1 cellular context compared by ENCODE assay signal in genomic region chr6:112485140-112485539, GRCh38.
TF ChIP-seq lines count a peak whose summit lies in the region.

No MANE protein-coding gene starts in this region.

TF ChIP-seq in SK-N-SH, 30 proteins besides CTCF, POLR2A, EP300 and RAD21 (continued from another document):
- TF ChIP-seq, protein P1, sequence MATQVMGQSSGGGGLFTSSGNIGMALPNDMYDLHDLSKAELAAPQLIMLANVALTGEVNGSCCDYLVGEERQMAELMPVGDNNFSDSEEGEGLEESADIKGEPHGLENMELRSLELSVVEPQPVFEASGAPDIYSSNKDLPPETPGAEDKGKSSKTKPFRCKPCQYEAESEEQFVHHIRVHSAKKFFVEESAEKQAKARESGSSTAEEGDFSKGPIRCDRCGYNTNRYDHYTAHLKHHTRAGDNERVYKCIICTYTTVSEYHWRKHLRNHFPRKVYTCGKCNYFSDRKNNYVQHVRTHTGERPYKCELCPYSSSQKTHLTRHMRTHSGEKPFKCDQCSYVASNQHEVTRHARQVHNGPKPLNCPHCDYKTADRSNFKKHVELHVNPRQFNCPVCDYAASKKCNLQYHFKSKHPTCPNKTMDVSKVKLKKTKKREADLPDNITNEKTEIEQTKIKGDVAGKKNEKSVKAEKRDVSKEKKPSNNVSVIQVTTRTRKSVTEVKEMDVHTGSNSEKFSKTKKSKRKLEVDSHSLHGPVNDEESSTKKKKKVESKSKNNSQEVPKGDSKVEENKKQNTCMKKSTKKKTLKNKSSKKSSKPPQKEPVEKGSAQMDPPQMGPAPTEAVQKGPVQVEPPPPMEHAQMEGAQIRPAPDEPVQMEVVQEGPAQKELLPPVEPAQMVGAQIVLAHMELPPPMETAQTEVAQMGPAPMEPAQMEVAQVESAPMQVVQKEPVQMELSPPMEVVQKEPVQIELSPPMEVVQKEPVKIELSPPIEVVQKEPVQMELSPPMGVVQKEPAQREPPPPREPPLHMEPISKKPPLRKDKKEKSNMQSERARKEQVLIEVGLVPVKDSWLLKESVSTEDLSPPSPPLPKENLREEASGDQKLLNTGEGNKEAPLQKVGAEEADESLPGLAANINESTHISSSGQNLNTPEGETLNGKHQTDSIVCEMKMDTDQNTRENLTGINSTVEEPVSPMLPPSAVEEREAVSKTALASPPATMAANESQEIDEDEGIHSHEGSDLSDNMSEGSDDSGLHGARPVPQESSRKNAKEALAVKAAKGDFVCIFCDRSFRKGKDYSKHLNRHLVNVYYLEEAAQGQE (IDR thresholded peaks at IDR 0.05; ENCODE audit: low read depth, low read length) = no peak
- no peak for TF ChIP-seq MXI1 (IDR thresholded peaks at IDR 0.05; ENCODE audit: low read depth, low read length)
- no peak for TF ChIP-seq EZH2phosphoT487 (IDR thresholded peaks at IDR 0.05; ENCODE audit: borderline replicate concordance, low read depth)
- no peak for TF ChIP-seq GATA2 (CRISPR knock-in tag; IDR thresholded peaks at IDR 0.05)
- TF ChIP-seq TAF1 (IDR thresholded peaks at IDR 0.05; ENCODE audit: borderline replicate concordance, low read depth, low read length) = no peak
- TF ChIP-seq RFX5 (IDR thresholded peaks at IDR 0.05; ENCODE audit: low read length) = no peak
- no peak for TF ChIP-seq SMC3 (IDR thresholded peaks at IDR 0.05; ENCODE audit: low read depth, low read length)
- TF ChIP-seq GABPA (IDR thresholded peaks at IDR 0.05; ENCODE audit: low read depth) = no peak
- no peak for TF ChIP-seq YY1 (IDR thresholded peaks at IDR 0.05; ENCODE audit: low read depth)
- TF ChIP-seq FOXM1 (IDR thresholded peaks at IDR 0.05; ENCODE audit: low read depth) = no peak
- TF ChIP-seq SIN3A (IDR thresholded peaks at IDR 0.05; ENCODE audit: borderline replicate concordance, low read depth, low read length) = no peak
- no peak for TF ChIP-seq MEF2A (IDR thresholded peaks at IDR 0.05; ENCODE audit: borderline replicate concordance, low read depth)
- TF ChIP-seq, protein P2, sequence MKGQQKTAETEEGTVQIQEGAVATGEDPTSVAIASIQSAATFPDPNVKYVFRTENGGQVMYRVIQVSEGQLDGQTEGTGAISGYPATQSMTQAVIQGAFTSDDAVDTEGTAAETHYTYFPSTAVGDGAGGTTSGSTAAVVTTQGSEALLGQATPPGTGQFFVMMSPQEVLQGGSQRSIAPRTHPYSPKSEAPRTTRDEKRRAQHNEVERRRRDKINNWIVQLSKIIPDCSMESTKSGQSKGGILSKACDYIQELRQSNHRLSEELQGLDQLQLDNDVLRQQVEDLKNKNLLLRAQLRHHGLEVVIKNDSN (IDR thresholded peaks at IDR 0.05; ENCODE audit: borderline replicate concordance, low read depth) = no peak
- no peak for TF ChIP-seq NRF1 (IDR thresholded peaks at IDR 0.05; ENCODE audit: low read depth, low read length)
